Comparison of ENCODE assay signal across 8 cellular contexts in genomic region chr4:154744341-154744948, GRCh38. TPM values are rescaled to one million over a fixed set of nuclear protein-coding genes. Genes with fewer than 3 reads are reported as not detected.
DNase-seq lines count a peak whose midpoint lies in the region; ATAC-seq and TF ChIP-seq lines count a peak whose summit lies in the region.

No MANE protein-coding gene starts in this region.

- H3K9me3 Mint-ChIP-seq in naive B cell: peaks cover 0 to 9% (median 0%) of the 10 kb centered on the region in 7 donors

- peaks cover 5 to 29% (median 18%) of the 10 kb centered on the region in 3 donors for H3K4me1 Mint-ChIP-seq in naive B cell

- no peak for TF ChIP-seq EP300 in upper lobe of left lung (IDR thresholded peaks at IDR 0.05)

- peak overlapping the region; percentile 68 to 91 (median 87) for H3K4me3 Mint-ChIP-seq in naive B cell

- no peak for TF ChIP-seq CTCF in heart right ventricle (IDR thresholded peaks at IDR 0.05)
- TF ChIP-seq CTCF in coronary artery (IDR thresholded peaks at IDR 0.05): no peak
- no peak for TF ChIP-seq CTCF in upper lobe of left lung (IDR thresholded peaks at IDR 0.05)

- H3K36me3 ChIP-seq in heart right ventricle (no peaks in the 10 kb centered on the region), upper lobe of left lung (no peaks in the 10 kb centered on the region)

- WGBS in heart right ventricle, 2 donors: 4 to 6% methylated on average over 33 of the region's 33 CpGs
- 7 to 9% methylated on average over 8 to 30 of the region's 33 CpGs for WGBS in upper lobe of left lung, 2 donors

- H3K4me1 ChIP-seq in heart right ventricle (peaks cover 0 to 32% (median 18%) of the 10 kb centered on the region in 9 donors), upper lobe of left lung (peaks cover 15 to 34% (median 29%) of the 10 kb centered on the region in 4 donors)

- H3K27ac ChIP-seq in heart right ventricle (no peak overlapping the region), coronary artery (no peak overlapping the region), upper lobe of left lung (no peak overlapping the region)

- TF ChIP-seq POLR2A in upper lobe of left lung (IDR thresholded peaks at IDR 0.05): no peak

- H3K9me3 ChIP-seq in heart right ventricle (no peaks in the 10 kb centered on the region), upper lobe of left lung (no peaks in the 10 kb centered on the region)

- no peak for ATAC-seq in heart right ventricle
- no peak for ATAC-seq in Right ventricle myocardium inferior
- no peak for ATAC-seq in naive B cell (ENCODE audit: low read depth in 2 of 2)
- ATAC-seq in upper lobe of left lung (ENCODE audit: low FRiP score in 2 of 2): peak in 1 of 2 donors; percentile 35
- ATAC-seq in GM21367 (IDR thresholded peaks at IDR 0.05; ENCODE audit: unreplicated experiment): no peak
- no peak for ATAC-seq in HG03045 (IDR thresholded peaks at IDR 0.05; ENCODE audit: unreplicated experiment)

- H3K27me3 ChIP-seq in heart right ventricle: peaks cover 15 to 90% (median 70%) of the 10 kb centered on the region in 7 donors
- peaks cover 0 to 30% (median 13%) of the 10 kb centered on the region in 4 donors for H3K27me3 ChIP-seq in upper lobe of left lung

- H3K36me3 Mint-ChIP-seq in naive B cell: no peaks in the 10 kb centered on the region

- H3K27me3 Mint-ChIP-seq in naive B cell: peaks cover 53 to 79% (median 64%) of the 10 kb centered on the region in 3 donors

- H3K4me3 ChIP-seq in heart right ventricle (peak overlapping the region in 7 of 10 donors; percentile 40 to 51 (median 43)), coronary artery (peak overlapping the region; percentile 73), upper lobe of left lung (peak overlapping the region; percentile 19 to 60 (median 48))

- peak overlapping the region in 1 of 6 donors; percentile 62 for H3K27ac Mint-ChIP-seq in naive B cell

- no peak for DNase-seq in heart right ventricle
- no peak for DNase-seq in Right ventricle myocardium inferior (ENCODE audit: missing footprints)
- DNase-seq in coronary artery (ENCODE audit: low spot score): no peak
- no peak for DNase-seq in naive B cell
- DNase-seq in upper lobe of left lung: no peak
- DNase-seq in germinal center (ENCODE audit: low spot score): no peak

- intact Hi-C loops in heart right ventricle (cut with DNase I) (no loop called here), Right ventricle myocardium inferior (cut with DNase I) (no loop called here)

RNA-seq across cellular contexts. Expression of gene LRAT, which starts 0.6 kb away (rescaled TPM):
- total RNA-seq in heart right ventricle (under 1 TPM in 2 of 10 donors, not detected in 8; 0.11 to 0.15 TPM), Right ventricle myocardium inferior (not detected), upper lobe of left lung (1 to 10 TPM in 1 of 6 donors, under 1 TPM in 4, not detected in 1; 0.22 to 1.7 (median 0.69) TPM)
- polyA plus RNA-seq in heart right ventricle (not detected), naive B cell (ENCODE audit: low read depth in 6 of 6) (not detected)

RNA-seq across cellular contexts. Expression of gene RBM46, which starts 36.6 kb away (rescaled TPM):
- not detected for total RNA-seq in heart right ventricle
- polyA plus RNA-seq in heart right ventricle: not detected
- total RNA-seq in Right ventricle myocardium inferior: not detected
- polyA plus RNA-seq in naive B cell (ENCODE audit: low read depth in 6 of 6): not detected
- total RNA-seq in upper lobe of left lung: not detected
